8 cellular contexts compared by ENCODE assay signal in genomic region chr2:75403991-75404428, GRCh38.
DNase-seq lines count a peak whose midpoint lies in the region; ATAC-seq and TF ChIP-seq lines count a peak whose summit lies in the region.

No MANE protein-coding gene starts in this region.

- H2AFZ ChIP-seq in OCI-LY7 (ENCODE audit: low read length), result no peak overlapping the region

- CTCF ChIA-PET in OCI-LY7 (lab: Charles Lee; ENCODE audit: unreplicated experiment), result no interaction called here

- H4K20me1 ChIP-seq in OCI-LY7 (ENCODE audit: insufficient read depth, low read length), result no peaks in the 10 kb centered on the region

- DNase-seq in DMS153 treated with DMSO at 0.1 percent for 48 hours (lab: John Stamatoyannopoulos, UW; ENCODE audit: unreplicated experiment), result peak; percentile 45
- peak; percentile 32 for DNase-seq in HPDE6-E6E7 (ENCODE audit: extremely low spot score)
- DNase-seq in OCI-LY7 (ENCODE audit: low spot score), result peak; percentile 59
- DNase-seq in choroid plexus epithelial cell (ENCODE audit: low read depth), result peak; percentile 77
- DNase-seq in lung (ENCODE audit: low spot score), result no peak
- no peak for DNase-seq in stimulated activated CD4-positive, alpha-beta T cell treated with anti-CD3 and anti-CD28 coated beads, Interleukin-12 subunit alpha, Interleukin-12 subunit beta, amount 100 ng/mL, for 4 hours
- DNase-seq in islet precursor cell, result no peak

- POLR2A ChIA-PET in OCI-LY7 (lab: Charles Lee), result interaction anchor here (0.7 kb wide), 1 partner anchor 418 kb away, joined by 3 read pairs; no protein-coding TSS in a partner anchor

- no peak overlapping the region for H3K4me3 ChIP-seq in OCI-LY7 (ENCODE audit: low read depth, low read length, poor library complexity, severe bottlenecking)
- H3K4me3 ChIP-seq in choroid plexus epithelial cell (ENCODE audit: low read depth, low read length), result no peak overlapping the region
- no peak overlapping the region for H3K4me3 ChIP-seq in lung

- H3K9me2 ChIP-seq in OCI-LY7 (ENCODE audit: insufficient read depth, low read length), result no peaks in the 10 kb centered on the region

- ATAC-seq in GM19452 (IDR thresholded peaks at IDR 0.05; ENCODE audit: unreplicated experiment) (peak; percentile 85), lung (ENCODE audit: insufficient read depth, low FRiP score) (peak; percentile 47)

- no peaks in the 10 kb centered on the region for H3K36me3 ChIP-seq in OCI-LY7 (ENCODE audit: insufficient read depth, low read length)
- no peaks in the 10 kb centered on the region for H3K36me3 ChIP-seq in lung (ENCODE audit: control insufficient read depth in 2 of 2, insufficient read depth in 2 of 2, low read length in 2 of 2)

- intact Hi-C loops in OCI-LY7 (cut with micrococcal nuclease; ENCODE audit: unreplicated experiment), result loop anchor here (1.0 to 10.0 kb wide), 6 partner anchors 63 to 487 kb away; no protein-coding TSS in a partner anchor

- TF ChIP-seq CTCF in OCI-LY7 (conservative IDR thresholded peaks at IDR 0.05; ENCODE audit: low read length) (peak; percentile 89), choroid plexus epithelial cell (conservative IDR thresholded peaks at IDR 0.05; ENCODE audit: low read depth, low read length) (peak; percentile 82), lung (IDR thresholded peaks at IDR 0.05; ENCODE audit: control extremely low read depth, extremely low read depth) (peak; percentile 48)

- no TSS peak for BruUV-seq in OCI-LY7 (replicated peaks; lab: Mats Ljungman, UMichigan)

- 30 to 32% methylated on average over 9 of the region's 9 CpGs for WGBS in lung, 2 donors

- H3K27ac ChIP-seq in OCI-LY7 (ENCODE audit: low read depth, low read length, poor library complexity, severe bottlenecking) (no peak overlapping the region), lung (ENCODE audit: low read depth in 1 of 2, low read length in 1 of 2) (no peak overlapping the region)

- H3K9me3 ChIP-seq in OCI-LY7 (ENCODE audit: low read length) (no peaks in the 10 kb centered on the region), lung (ENCODE audit: control insufficient read depth in 2 of 2, insufficient read depth in 1 of 2, low read length in 1 of 2) (no peaks in the 10 kb centered on the region)

- H3K4me1 ChIP-seq in OCI-LY7 (ENCODE audit: insufficient read depth, low read length, poor library complexity, severe bottlenecking) (no peaks in the 10 kb centered on the region), lung (ENCODE audit: control insufficient read depth in 2 of 2, insufficient read depth in 2 of 2, low read length in 2 of 2) (no peaks in the 10 kb centered on the region)

- H3K4me2 ChIP-seq in OCI-LY7 (ENCODE audit: low read length), result no peak overlapping the region

- no peaks in the 10 kb centered on the region for H3K27me3 ChIP-seq in lung (ENCODE audit: control insufficient read depth, insufficient read depth)

- no peaks in the 10 kb centered on the region for H3K79me2 ChIP-seq in OCI-LY7 (ENCODE audit: insufficient read depth, low read depth, low read length)

Comparison
In these comparisons a context has a peak if more than half of its experiments do, and no peak if none do; other contexts are left out.
1. DNase-seq: peak in DMS153 treated with DMSO at 0.1 percent for 48 hours (single experiment), HPDE6-E6E7 (single experiment), OCI-LY7 (single experiment) and choroid plexus epithelial cell (single experiment); none in lung (single experiment), stimulated activated CD4-positive, alpha-beta T cell treated with anti-CD3 and anti-CD28 coated beads, Interleukin-12 subunit alpha, Interleukin-12 subunit beta, amount 100 ng/mL, for 4 hours (single experiment) and islet precursor cell (single experiment).
2. Peak in every context shown above with its lines, with median percentiles within 50 percentile points of each other: CTCF ChIP-seq.